8 cellular contexts compared by ENCODE assay signal in the genomic region with DNA sequence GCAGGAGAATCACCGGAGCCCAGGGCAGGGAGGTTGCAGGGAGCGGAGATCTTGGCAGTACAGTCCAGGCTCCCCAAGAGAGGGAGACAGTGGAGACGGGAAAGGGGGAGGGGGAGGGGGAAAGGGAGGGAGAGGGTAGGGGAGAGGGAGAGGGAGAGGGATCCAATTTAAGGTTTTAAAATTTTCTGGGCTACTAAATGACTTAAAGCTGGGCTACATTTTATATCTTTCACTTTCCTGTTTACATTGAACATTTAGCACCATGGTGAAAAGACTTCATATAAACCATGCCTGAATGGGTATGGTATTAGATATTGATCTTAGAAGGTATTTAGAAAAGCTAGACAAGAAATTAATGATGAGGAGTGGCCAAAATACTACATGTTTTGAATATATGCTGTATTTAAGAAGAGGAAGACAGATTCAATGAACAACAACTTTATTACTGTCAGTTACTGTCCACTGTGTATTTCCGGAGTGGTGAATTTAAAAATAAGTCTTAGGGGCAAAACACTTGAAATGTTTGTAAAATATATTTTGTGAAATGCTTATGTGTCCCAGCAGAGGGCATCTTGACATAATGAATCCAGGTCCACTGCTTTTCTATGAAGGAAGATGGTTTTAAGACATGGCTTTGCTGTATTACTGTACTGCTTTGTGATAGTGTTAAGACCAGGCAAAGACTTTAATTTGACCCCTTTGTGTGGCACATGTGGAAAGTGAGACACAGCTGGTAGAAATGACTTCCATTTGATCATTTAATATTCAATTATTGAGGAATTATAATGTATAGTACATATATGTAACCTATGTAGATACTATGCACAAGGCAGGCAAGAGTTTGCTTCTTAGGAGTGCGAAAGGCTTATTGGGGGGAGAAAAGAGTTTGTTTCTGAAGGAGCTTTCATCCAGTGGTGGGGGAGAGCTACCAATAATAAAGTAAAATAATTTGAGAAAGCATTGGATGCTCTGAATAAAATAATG. TPM values are rescaled to one million over a fixed set of nuclear protein-coding genes. Genes with fewer than 3 reads are reported as not detected.
DNase-seq lines count a peak whose midpoint lies in the region; ATAC-seq and TF ChIP-seq lines count a peak whose summit lies in the region.

No MANE protein-coding gene starts in this region.

- H3K79me1 ChIP-seq in H9 (ENCODE audit: insufficient read depth, low read depth, low read length, poor library complexity, severe bottlenecking) = no peaks in the 10 kb centered on the region

- no peak overlapping the region for H4K5ac ChIP-seq in H9 (ENCODE audit: insufficient read length, low read depth, low read length)

- no peak overlapping the region for H2BK12ac ChIP-seq in H9 (ENCODE audit: insufficient read length, low read depth, low read length)

- H3K23me2 ChIP-seq in H9 (ENCODE audit: insufficient read length, low read depth, low read length, poor library complexity, severe bottlenecking) = no peaks in the 10 kb centered on the region

- no peak overlapping the region for H4K91ac ChIP-seq in H9 (ENCODE audit: insufficient read length, low read depth, low read length)

- no peak overlapping the region for H2AFZ ChIP-seq in H9 (ENCODE audit: low read length)

- H3K14ac ChIP-seq in H9 (ENCODE audit: insufficient read depth, low read length) = no peak overlapping the region

- ATAC-seq in HG03432 (IDR thresholded peaks at IDR 0.05; ENCODE audit: unreplicated experiment) (no peak), HG02763 (IDR thresholded peaks at IDR 0.05; ENCODE audit: unreplicated experiment) (no peak), HG03460 (IDR thresholded peaks at IDR 0.05; ENCODE audit: unreplicated experiment) (no peak)

- H3K56ac ChIP-seq in H9 (ENCODE audit: insufficient read length, low read depth, low read length) = no peak overlapping the region

- no peaks in the 10 kb centered on the region for H3K79me2 ChIP-seq in H9 (ENCODE audit: insufficient read depth, low read length)

- H2AK5ac ChIP-seq in H9 (ENCODE audit: insufficient read length, low read length) = no peak overlapping the region

- H4K8ac ChIP-seq in H9 (replicated peaks; ENCODE audit: insufficient read length, low read depth, low read length) = no peak overlapping the region

- H2BK5ac ChIP-seq in H9 (ENCODE audit: insufficient read length, low read length) = no peak overlapping the region

- TF ChIP-seq CTCF in H9 (conservative IDR thresholded peaks at IDR 0.05) (peak; percentile 63), liver (IDR thresholded peaks at IDR 0.05; ENCODE audit: low read depth, low read length, missing input control) (peak; percentile 46)

- no peak overlapping the region for H3K4me3 Mint-ChIP-seq in H9

- H3K27me3 ChIP-seq in H9 (ENCODE audit: insufficient read depth, low read length) = no peaks in the 10 kb centered on the region
- no peaks in the 10 kb centered on the region for H3K27me3 ChIP-seq in liver (ENCODE audit: control insufficient read depth in 4 of 4, insufficient read depth in 4 of 4, low read length in 3 of 4)

- H2BK20ac ChIP-seq in H9 (ENCODE audit: low read depth, low read length, poor library complexity, severe bottlenecking) = no peak overlapping the region

- no peaks in the 10 kb centered on the region for H3K27me3 Mint-ChIP-seq in H9 (ENCODE audit: low read depth)

- TF ChIP-seq RAD21 in liver (IDR thresholded peaks at IDR 0.05) = peak; percentile 81

- H3K4ac ChIP-seq in H9 (ENCODE audit: low read depth, low read length) = no peak overlapping the region

- H3K9me3 Mint-ChIP-seq in H9 = peaks cover 43 to 44% of the 10 kb centered on the region in 2 experiments

- H4K20me1 ChIP-seq in H9 (ENCODE audit: control insufficient read depth, insufficient read depth, insufficient read length) = no peaks in the 10 kb centered on the region

- H3K23ac ChIP-seq in H9 (ENCODE audit: insufficient read length, low read depth, low read length) = no peak overlapping the region

- H3K18ac ChIP-seq in H9 (ENCODE audit: insufficient read length, low read depth, low read length) = no peak overlapping the region

- no peak overlapping the region for H2BK120ac ChIP-seq in H9 (ENCODE audit: low read depth, low read length, poor library complexity, severe bottlenecking)

- H3K9ac ChIP-seq in H9 (ENCODE audit: extremely low read depth, insufficient read length, low read length) (no peak overlapping the region), liver (ENCODE audit: low read depth in 1 of 2, low read length in 2 of 2) (no peak overlapping the region)

- H3K36me3 Mint-ChIP-seq in H9 (ENCODE audit: insufficient read depth in 1 of 3, low read depth in 3 of 3) = peaks cover 44 to 51% (median 48%) of the 10 kb centered on the region in 3 experiments

- H3K27ac Mint-ChIP-seq in H9 = peak overlapping the region in 2 of 3 experiments; percentile 28 to 94; a peak in 4 of 7 replicates

- no peak overlapping the region for H3T11ph ChIP-seq in H9 (ENCODE audit: low read length)

- H2BK15ac ChIP-seq in H9 (ENCODE audit: low read depth, low read length) = no peak overlapping the region

- WGBS in H9 (ENCODE audit: extremely low coverage, insufficient read length, low lambda C conversion rate) = no CpG with 5 or more reads among the region's 5 CpGs
- WGBS in liver = 92% methylated on average over 5 of the region's 5 CpGs

- H3K4me2 ChIP-seq in H9 (ENCODE audit: insufficient read depth, insufficient read length, low read length) = no peak overlapping the region

- peaks cover 12 to 16% of the 10 kb centered on the region in 2 experiments for H3K4me1 Mint-ChIP-seq in H9

- H3K9me3 ChIP-seq in H9 (ENCODE audit: control insufficient read depth, low read depth, low read length) = peaks cover 23% of the 10 kb centered on the region
- H3K9me3 ChIP-seq in liver (ENCODE audit: control insufficient read depth in 4 of 4, low read length in 3 of 4) = peaks cover 0 to 7% (median 0%) of the 10 kb centered on the region in 4 donors

- H3K27ac ChIP-seq in H9 (ENCODE audit: insufficient read length, low read depth, low read length) (no peak overlapping the region), liver (ENCODE audit: low read depth in 1 of 2, low read length in 2 of 2) (no peak overlapping the region)

- DNase-seq in CD1c-positive myeloid dendritic cell (ENCODE audit: extremely low spot score) (peak; percentile 50), H9 (no peak), NCI-H526 (lab: John Stamatoyannopoulos, UW) (peak; percentile 73 to 81), brain pericyte (ENCODE audit: low read depth, low spot score) (peak; percentile 37)

- H3K36me3 ChIP-seq in liver (ENCODE audit: control insufficient read depth in 4 of 4, insufficient read depth in 3 of 4, low read depth in 1 of 4, low read length in 3 of 4) = peaks cover 3 to 9% (median 5%) of the 10 kb centered on the region in 4 donors

- peaks cover 2% of the 10 kb centered on the region; the same call in 1 of the 2 replicates for H3K4me1 ChIP-seq in H9 (ENCODE audit: insufficient read depth, low read length)
- no peaks in the 10 kb centered on the region for H3K4me1 ChIP-seq in liver (ENCODE audit: control insufficient read depth in 4 of 4, insufficient read depth in 4 of 4, low read length in 3 of 4)

- H3K4me3 ChIP-seq in liver (ENCODE audit: low read depth in 1 of 3, low read length in 3 of 3) = no peak overlapping the region

TF ChIP-seq in liver, 16 proteins besides CTCF, POLR2A, EP300 and RAD21:
- TF ChIP-seq JUND (IDR thresholded peaks at IDR 0.05) (no peak), NR2F2 (IDR thresholded peaks at IDR 0.05) (no peak), EGR1 (IDR thresholded peaks at IDR 0.05; ENCODE audit: low read depth in 2 of 2) (no peak), HNF4A (conservative IDR thresholded peaks at IDR 0.05) (no peak), FOXA2 (IDR thresholded peaks at IDR 0.05) (no peak), RXRA (IDR thresholded peaks at IDR 0.05) (no peak)
- TF ChIP-seq, protein P1, sequence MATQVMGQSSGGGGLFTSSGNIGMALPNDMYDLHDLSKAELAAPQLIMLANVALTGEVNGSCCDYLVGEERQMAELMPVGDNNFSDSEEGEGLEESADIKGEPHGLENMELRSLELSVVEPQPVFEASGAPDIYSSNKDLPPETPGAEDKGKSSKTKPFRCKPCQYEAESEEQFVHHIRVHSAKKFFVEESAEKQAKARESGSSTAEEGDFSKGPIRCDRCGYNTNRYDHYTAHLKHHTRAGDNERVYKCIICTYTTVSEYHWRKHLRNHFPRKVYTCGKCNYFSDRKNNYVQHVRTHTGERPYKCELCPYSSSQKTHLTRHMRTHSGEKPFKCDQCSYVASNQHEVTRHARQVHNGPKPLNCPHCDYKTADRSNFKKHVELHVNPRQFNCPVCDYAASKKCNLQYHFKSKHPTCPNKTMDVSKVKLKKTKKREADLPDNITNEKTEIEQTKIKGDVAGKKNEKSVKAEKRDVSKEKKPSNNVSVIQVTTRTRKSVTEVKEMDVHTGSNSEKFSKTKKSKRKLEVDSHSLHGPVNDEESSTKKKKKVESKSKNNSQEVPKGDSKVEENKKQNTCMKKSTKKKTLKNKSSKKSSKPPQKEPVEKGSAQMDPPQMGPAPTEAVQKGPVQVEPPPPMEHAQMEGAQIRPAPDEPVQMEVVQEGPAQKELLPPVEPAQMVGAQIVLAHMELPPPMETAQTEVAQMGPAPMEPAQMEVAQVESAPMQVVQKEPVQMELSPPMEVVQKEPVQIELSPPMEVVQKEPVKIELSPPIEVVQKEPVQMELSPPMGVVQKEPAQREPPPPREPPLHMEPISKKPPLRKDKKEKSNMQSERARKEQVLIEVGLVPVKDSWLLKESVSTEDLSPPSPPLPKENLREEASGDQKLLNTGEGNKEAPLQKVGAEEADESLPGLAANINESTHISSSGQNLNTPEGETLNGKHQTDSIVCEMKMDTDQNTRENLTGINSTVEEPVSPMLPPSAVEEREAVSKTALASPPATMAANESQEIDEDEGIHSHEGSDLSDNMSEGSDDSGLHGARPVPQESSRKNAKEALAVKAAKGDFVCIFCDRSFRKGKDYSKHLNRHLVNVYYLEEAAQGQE (IDR thresholded peaks at IDR 0.05) = no peak

RNA-seq across cellular contexts. Expression of a gene that starts 52.8 kb away (rescaled TPM):
- 19.3 and 20.0 TPM in 2 replicates for total RNA-seq in H9 (2021)
- total RNA-seq in liver = 10 to 100 TPM in 1 of 2 donors, 1 to 10 TPM in 1; 8.5 to 14.8 TPM
- polyA plus RNA-seq in liver = 1 to 10 TPM; 1.3 to 2.2 TPM
